In the genomic region with DNA sequence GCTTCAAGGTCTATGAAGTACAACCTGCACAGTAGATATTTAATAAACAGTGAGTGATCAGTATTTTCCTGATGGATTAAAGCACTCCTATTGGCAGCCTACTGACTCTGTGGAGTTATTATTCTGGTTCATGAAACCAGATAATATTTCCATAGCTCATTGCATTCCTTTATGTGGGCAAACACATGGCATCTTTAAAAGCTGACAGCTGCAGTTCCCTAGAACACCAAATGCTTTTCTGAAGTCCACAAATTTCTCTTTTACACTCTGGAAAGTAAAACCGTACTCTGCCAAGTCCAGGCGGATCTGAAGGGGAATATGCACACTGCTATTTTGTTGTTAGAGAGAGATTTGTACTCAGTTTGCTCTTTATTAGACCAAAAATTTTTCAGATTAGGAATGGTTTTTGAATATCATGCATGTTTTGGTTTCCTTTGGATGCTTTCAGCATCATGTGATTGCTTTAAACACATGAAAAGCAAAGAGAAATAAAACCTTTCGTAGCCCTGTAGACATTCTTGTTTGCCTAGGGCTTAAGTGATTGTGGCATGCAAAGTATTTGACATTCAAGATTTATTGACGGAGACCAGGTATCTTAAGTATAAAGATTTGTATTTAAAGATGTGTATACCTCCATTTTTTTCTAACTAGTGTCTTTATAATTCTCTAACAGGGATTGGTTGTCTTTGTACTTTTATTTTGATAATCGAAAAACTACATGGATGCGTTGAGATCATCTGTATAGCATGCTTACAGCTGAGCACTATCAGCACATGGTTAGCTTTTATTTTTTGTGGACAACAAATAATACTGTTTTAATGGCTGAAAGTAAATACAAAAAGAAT, we compare ENCODE assay signal across 13 cellular contexts. TPM values are rescaled to one million over a fixed set of nuclear protein-coding genes. Genes with fewer than 3 reads are reported as not detected.
DNase-seq lines count a peak whose midpoint lies in the region; ATAC-seq and TF ChIP-seq lines count a peak whose summit lies in the region.
"Had no signal": no experiment of that assay in that cellular context is flagged by ENCODE, and none has a peak within 500 bp of the region (broad histone marks: within the 10 kb centered on the region; RNA-seq: fewer than 3 reads in every experiment).

No MANE protein-coding gene starts in this region.

- no peak overlapping the region for H3K9ac ChIP-seq in adipocyte (ENCODE audit: low read length)
- H3K9ac ChIP-seq in neural progenitor cell, result no peak overlapping the region

- H3K4me1 Mint-ChIP-seq in neural progenitor cell (peaks cover 55% of the 10 kb centered on the region), T-cell (peaks cover 65 to 67% (median 66%) of the 10 kb centered on the region in 3 donors)

- H3K4me2 ChIP-seq in neural progenitor cell, result no peak overlapping the region

- peaks cover 30% of the 10 kb centered on the region for H4K20me1 ChIP-seq in neural progenitor cell (ENCODE audit: low read depth)

- H3K36me3 ChIP-seq in adipocyte (ENCODE audit: control insufficient read depth, insufficient read depth, low read length, severe bottlenecking) (no peaks in the 10 kb centered on the region), neural progenitor cell (no peaks in the 10 kb centered on the region)
- H3K36me3 ChIP-seq: Peyer's patch had no signal

- peak overlapping the region; percentile 78 for H3K27ac Mint-ChIP-seq in neural progenitor cell
- H3K27ac Mint-ChIP-seq in T-cell, result peak overlapping the region in 1 of 2 donors; percentile 39
- H3K27ac Mint-ChIP-seq: activated CD4-positive, alpha-beta T cell treated with anti-CD3 and anti-CD28 coated beads, Interleukin-2, amount 10 ng/mL, durations not matched to agents 7 days and 5 days had no signal

- peaks cover 4% of the 10 kb centered on the region for H3K9me3 Mint-ChIP-seq in neural progenitor cell
- no peaks in the 10 kb centered on the region for H3K9me3 Mint-ChIP-seq in T-cell

- H3K27me3 ChIP-seq in adipocyte (replicated peaks; ENCODE audit: control insufficient read depth, insufficient read depth, low read length), result no peaks in the 10 kb centered on the region
- H3K27me3 ChIP-seq in neural progenitor cell, result no peaks in the 10 kb centered on the region
- H3K27me3 ChIP-seq: BLaER1 treated with 17β-estradiol and CSF1 and Interleukin-3, amounts not matched to agents 10 nM and 100 nM; Peyer's patch had no signal

- H3K4me3 ChIP-seq in adipocyte (ENCODE audit: low read length) (no peak overlapping the region), neural progenitor cell (no peak overlapping the region)
- H3K4me3 ChIP-seq: BLaER1 treated with 17β-estradiol and CSF1 and Interleukin-3, amounts not matched to agents 10 nM and 100 nM; Peyer's patch had no signal

- H2AFZ ChIP-seq in neural progenitor cell (replicated peaks), result no peak overlapping the region

- CTCF ChIA-PET in T-cell (lab: Charles Lee), result interaction anchor here in 1 of 2 donors (0.6 kb wide), 1 partner anchor 646 kb away, joined by 3 read pairs; no protein-coding TSS in a partner anchor

- H3K9me3 ChIP-seq in adipocyte (ENCODE audit: control insufficient read depth, low read length), result no peaks in the 10 kb centered on the region
- no peaks in the 10 kb centered on the region for H3K9me3 ChIP-seq in neural progenitor cell (ENCODE audit: low read depth)
- H3K9me3 ChIP-seq: Peyer's patch had no signal

- no peak for ATAC-seq in T-cell (replicated peaks in 1 of 4)

- H3K27ac ChIP-seq in neural progenitor cell, result peak overlapping the region; percentile 46
- no peak overlapping the region for H3K27ac ChIP-seq in substantia nigra (ENCODE audit: low read depth, low read length, poor library complexity, severe bottlenecking)
- H3K27ac ChIP-seq: BLaER1 treated with 17β-estradiol and CSF1 and Interleukin-3, amounts not matched to agents 10 nM and 100 nM had no signal

- H3F3A ChIP-seq in neural progenitor cell (ENCODE audit: low read depth), result peaks cover 30% of the 10 kb centered on the region

- H3K4me3 Mint-ChIP-seq in neural progenitor cell (no peak overlapping the region), T-cell (no peak overlapping the region)
- H3K4me3 Mint-ChIP-seq: activated CD4-positive, alpha-beta T cell treated with anti-CD3 and anti-CD28 coated beads, Interleukin-2, amount 10 ng/mL, durations not matched to agents 7 days and 5 days had no signal

- POLR2A ChIA-PET in T-cell (lab: Charles Lee), result interaction anchor here (0.6 to 1.0 kb wide), 3 partner anchors 8 to 1118 kb away, joined by 4 to 6 read pairs (median 5); no protein-coding TSS in a partner anchor

- H3K36me3 Mint-ChIP-seq in neural progenitor cell, result peaks cover 17% of the 10 kb centered on the region
- H3K36me3 Mint-ChIP-seq in T-cell, result peaks cover 35% of the 10 kb centered on the region

- H3K4me1 ChIP-seq in adipocyte (ENCODE audit: control insufficient read depth, insufficient read depth, low read length) (peaks cover 26% of the 10 kb centered on the region), neural progenitor cell (peaks cover 36% of the 10 kb centered on the region)

- DNase-seq in DMS 273 (lab: John Stamatoyannopoulos, UW; ENCODE audit: unreplicated experiment), result peak; percentile 68
- DNase-seq in NCI-H146 treated with DMSO at 0.1 percent for 48 hours (lab: John Stamatoyannopoulos, UW; ENCODE audit: unreplicated experiment), result peak; percentile 95
- DNase-seq in adipocyte (ENCODE audit: low read depth), result peak; percentile 48
- DNase-seq in neural progenitor cell (ENCODE audit: low spot score), result no peak
- DNase-seq in cerebellum (ENCODE audit: low spot score), result no peak
- no peak for DNase-seq in T-cell
- no peak for DNase-seq in GF-D8 (lab: John Stamatoyannopoulos, UW)
- no peak for DNase-seq in substantia nigra (lab: John Stamatoyannopoulos, UW)
- DNase-seq: activated CD4-positive, alpha-beta T cell treated with anti-CD3 and anti-CD28 coated beads, Interleukin-2, amount 10 ng/mL, durations not matched to agents 7 days and 5 days; activated naive CD4-positive, alpha-beta T cell treated with Interleukin-2 at 50 U/mL for 16 hours; KBM-7; Peyer's patch had no signal

- TF ChIP-seq CTCF in neural progenitor cell (IDR thresholded peaks at IDR 0.05), result no peak

- H3K27me3 Mint-ChIP-seq in neural progenitor cell (ENCODE audit: insufficient read depth, low read depth), result peaks cover 5% of the 10 kb centered on the region
- no peaks in the 10 kb centered on the region for H3K27me3 Mint-ChIP-seq in T-cell
- H3K27me3 Mint-ChIP-seq: activated CD4-positive, alpha-beta T cell treated with anti-CD3 and anti-CD28 coated beads, Interleukin-2, amount 10 ng/mL, durations not matched to agents 7 days and 5 days had no signal

- H3K79me2 ChIP-seq in neural progenitor cell (ENCODE audit: low read depth), result peaks cover 70% of the 10 kb centered on the region

RNA-seq across cellular contexts. Expression of gene SEC14L1, which starts 19.5 kb away (rescaled TPM):
- total RNA-seq in neural progenitor cell (ENCODE audit: low replicate concordance), result 60.6 and 75.0 TPM in 2 replicates
- total RNA-seq in cerebellum, result 73.1 TPM
- total RNA-seq in T-cell, result 10 to 100 TPM; 36.9 to 71.6 (median 46.2) TPM

Comparison
In these comparisons a context has a peak if more than half of its experiments do, and no peak if none do; other contexts are left out.
1. DNase-seq: peak in DMS 273 (single experiment), NCI-H146 treated with DMSO at 0.1 percent for 48 hours (single experiment) and adipocyte (single experiment); none in neural progenitor cell (single experiment), cerebellum (single experiment), T-cell (0 of 34), GF-D8 (single experiment) and substantia nigra (0 of 49).